ENCODE assay signal across 19 cellular contexts in the genomic region with DNA sequence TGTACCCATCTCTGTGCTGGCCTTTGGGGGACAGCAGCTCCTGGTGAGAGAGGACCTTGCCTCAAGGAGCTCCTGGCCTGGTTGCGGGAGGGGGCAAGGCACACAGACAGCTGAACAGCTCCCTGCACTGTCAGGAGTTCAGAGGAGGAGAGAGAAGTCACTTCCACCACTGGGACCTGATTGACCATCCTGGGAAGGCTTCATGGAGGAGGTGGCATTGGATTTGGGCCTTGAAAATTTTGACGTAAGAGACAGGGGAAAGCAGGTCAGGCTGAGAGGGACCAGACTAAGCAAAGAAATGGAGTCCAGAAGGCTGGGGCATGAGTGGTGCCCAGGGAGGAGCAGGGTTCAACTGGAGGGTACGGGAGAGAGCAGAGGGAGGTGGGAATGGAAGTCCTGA. TPM values are rescaled to one million over a fixed set of nuclear protein-coding genes. Genes with fewer than 3 reads are reported as not detected.
DNase-seq lines count a peak whose midpoint lies in the region; ATAC-seq and TF ChIP-seq lines count a peak whose summit lies in the region.
"Had no signal": no experiment of that assay in that cellular context is flagged by ENCODE, and none has a peak within 500 bp of the region (broad histone marks: within the 10 kb centered on the region; RNA-seq: fewer than 3 reads in every experiment).

No MANE protein-coding gene starts in this region.

- H3K4me3 Mint-ChIP-seq in WTC11 = no peak overlapping the region
- no peak overlapping the region for H3K4me3 Mint-ChIP-seq in neural crest cell
- H3K4me3 Mint-ChIP-seq in progenitor cell of endocrine pancreas (ENCODE audit: low read depth) = no peak overlapping the region
- H3K4me3 Mint-ChIP-seq: CD4-positive, CD25-positive, alpha-beta regulatory T cell; HFFc6 had no signal

- WGBS in right cardiac atrium = 94% methylated on average over 3 of the region's 3 CpGs

- peaks cover 25% of the 10 kb centered on the region for H3K4me1 Mint-ChIP-seq in WTC11
- peaks cover 60% of the 10 kb centered on the region for H3K4me1 Mint-ChIP-seq in neural crest cell
- H3K4me1 Mint-ChIP-seq in progenitor cell of endocrine pancreas (ENCODE audit: low read depth) = peaks cover 40% of the 10 kb centered on the region
- H3K4me1 Mint-ChIP-seq: CD4-positive, CD25-positive, alpha-beta regulatory T cell had no signal

- TF ChIP-seq CTCF in cardiac muscle cell (IDR thresholded peaks at IDR 0.05; ENCODE audit: low read depth, low read length) (no peak), WTC11 (IDR thresholded peaks at IDR 0.05) (no peak), neural crest cell (conservative IDR thresholded peaks at IDR 0.05) (no peak), progenitor cell of endocrine pancreas (IDR thresholded peaks at IDR 0.05; ENCODE audit: unreplicated experiment) (no peak)

- no peaks in the 10 kb centered on the region for H3K27me3 ChIP-seq in cardiac muscle cell
- H3K27me3 ChIP-seq in right cardiac atrium (ENCODE audit: control insufficient read depth, insufficient read depth) = no peaks in the 10 kb centered on the region
- H3K27me3 ChIP-seq in H7 (ENCODE audit: control insufficient read depth, insufficient read depth, low read length) = no peaks in the 10 kb centered on the region
- H3K27me3 ChIP-seq: BLaER1 treated with 17β-estradiol and CSF1 and Interleukin-3, amounts not matched to agents 10 nM and 100 nM had no signal

- H3K9me3 Mint-ChIP-seq in WTC11 (no peaks in the 10 kb centered on the region), neural crest cell (no peaks in the 10 kb centered on the region), progenitor cell of endocrine pancreas (ENCODE audit: low read depth) (no peaks in the 10 kb centered on the region)
- H3K9me3 Mint-ChIP-seq: CD4-positive, CD25-positive, alpha-beta regulatory T cell; HFFc6 had no signal

- no peak overlapping the region for H3K4me3 ChIP-seq in cardiac muscle cell
- H3K4me3 ChIP-seq in right cardiac atrium (ENCODE audit: low read length) = no peak overlapping the region
- H3K4me3 ChIP-seq in H7 (ENCODE audit: insufficient read depth, low read depth, low read length) = no peak overlapping the region
- H3K4me3 ChIP-seq: BLaER1 treated with 17β-estradiol and CSF1 and Interleukin-3, amounts not matched to agents 10 nM and 100 nM had no signal

- ATAC-seq in right cardiac atrium = no peak
- ATAC-seq in WTC11 = no peak
- ATAC-seq in GM18502 (IDR thresholded peaks at IDR 0.05; ENCODE audit: poor library complexity, unreplicated experiment) = no peak

- intact Hi-C loops in right cardiac atrium (cut with DNase I) = loop anchor here in 1 of 4 donors (10.0 kb wide), 1 partner anchor 54 kb away; no protein-coding TSS in a partner anchor

- H3K36me3 Mint-ChIP-seq in WTC11 (no peaks in the 10 kb centered on the region), neural crest cell (ENCODE audit: low read depth) (no peaks in the 10 kb centered on the region), progenitor cell of endocrine pancreas (ENCODE audit: insufficient read depth) (no peaks in the 10 kb centered on the region)
- H3K36me3 Mint-ChIP-seq: CD4-positive, CD25-positive, alpha-beta regulatory T cell had no signal

- CTCF ChIA-PET in WTC11 (lab: Charles Lee) = interaction anchor here (0.6 to 3.1 kb wide), 6 partner anchors 9 to 104 kb away, joined by 5 to 29 read pairs (median 10); no protein-coding TSS in a partner anchor

- POLR2A ChIA-PET in WTC11 (lab: Charles Lee) = no interaction called here

- H3K27me3 Mint-ChIP-seq in WTC11 (ENCODE audit: low read depth) (no peaks in the 10 kb centered on the region), neural crest cell (ENCODE audit: low read depth) (peaks cover 5% of the 10 kb centered on the region), progenitor cell of endocrine pancreas (no peaks in the 10 kb centered on the region)

- H3K4me1 ChIP-seq in cardiac muscle cell (ENCODE audit: low read depth) (peaks cover 35% of the 10 kb centered on the region), right cardiac atrium (ENCODE audit: control insufficient read depth, insufficient read depth, low read length) (peaks cover 5% of the 10 kb centered on the region)

- H3K27ac ChIP-seq in cardiac muscle cell (peak overlapping the region; percentile 41), right cardiac atrium (ENCODE audit: low read length) (no peak overlapping the region)
- H3K27ac ChIP-seq: 22Rv1, HL-60 had no signal

- no peaks in the 10 kb centered on the region for H3K9me3 ChIP-seq in cardiac muscle cell (ENCODE audit: low read depth)
- no peaks in the 10 kb centered on the region for H3K9me3 ChIP-seq in right cardiac atrium (ENCODE audit: control insufficient read depth, low read length)
- H3K9me3 ChIP-seq: BLaER1 treated with 17β-estradiol and CSF1 and Interleukin-3, amounts not matched to agents 10 nM and 100 nM had no signal

- H3K36me3 ChIP-seq in cardiac muscle cell (no peaks in the 10 kb centered on the region), H7 (replicated peaks; ENCODE audit: control insufficient read depth, insufficient read depth, low read length) (no peaks in the 10 kb centered on the region)
- H3K36me3 ChIP-seq: BLaER1 treated with 17β-estradiol and CSF1 and Interleukin-3, amounts not matched to agents 10 nM and 100 nM had no signal

- no peak for DNase-seq in cardiac muscle cell (ENCODE audit: low read depth in 1 of 2, low spot score in 1 of 2)
- no peak for DNase-seq in right cardiac atrium
- no peak for DNase-seq in WTC11 (ENCODE audit: low spot score)
- DNase-seq in neural crest cell (ENCODE audit: low read depth, low spot score) = no peak
- no peak for DNase-seq in progenitor cell of endocrine pancreas (ENCODE audit: low spot score, unreplicated experiment)
- DNase-seq in MV-4-11 (lab: John Stamatoyannopoulos, UW) = no peak
- DNase-seq in H7 = no peak
- DNase-seq: AML-193; CD4-positive, CD25-positive, alpha-beta regulatory T cell; DMS53; GF-D8; GOT3; HCEC 1CT; HFFc6; KG1 had no signal

- H3K27ac Mint-ChIP-seq in WTC11 (peak overlapping the region; percentile 12; the same call in 1 of the 2 replicates), neural crest cell (ENCODE audit: unreplicated experiment) (peak overlapping the region; percentile 79), progenitor cell of endocrine pancreas (peak overlapping the region; percentile 35)
- H3K27ac Mint-ChIP-seq: CD4-positive, CD25-positive, alpha-beta regulatory T cell; HFFc6 had no signal

TF ChIP-seq in WTC11, 78 proteins besides CTCF, POLR2A, EP300 and RAD21 (continues in another document):
- no peak for TF ChIP-seq KAT7 (CRISPR knock-in tag; IDR thresholded peaks at IDR 0.05; ENCODE audit: borderline replicate concordance)
- no peak for TF ChIP-seq GRHL2 (CRISPR knock-in tag; IDR thresholded peaks at IDR 0.05; ENCODE audit: insufficient replicate concordance, severe bottlenecking)
- no peak for TF ChIP-seq ATF1 (CRISPR knock-in tag; IDR thresholded peaks at IDR 0.05)
- TF ChIP-seq, protein P1, sequence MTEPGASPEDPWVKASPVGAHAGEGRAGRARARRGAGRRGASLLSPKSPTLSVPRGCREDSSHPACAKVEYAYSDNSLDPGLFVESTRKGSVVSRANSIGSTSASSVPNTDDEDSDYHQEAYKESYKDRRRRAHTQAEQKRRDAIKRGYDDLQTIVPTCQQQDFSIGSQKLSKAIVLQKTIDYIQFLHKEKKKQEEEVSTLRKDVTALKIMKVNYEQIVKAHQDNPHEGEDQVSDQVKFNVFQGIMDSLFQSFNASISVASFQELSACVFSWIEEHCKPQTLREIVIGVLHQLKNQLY (CRISPR knock-in tag; IDR thresholded peaks at IDR 0.05) = no peak
- TF ChIP-seq, protein P2, sequence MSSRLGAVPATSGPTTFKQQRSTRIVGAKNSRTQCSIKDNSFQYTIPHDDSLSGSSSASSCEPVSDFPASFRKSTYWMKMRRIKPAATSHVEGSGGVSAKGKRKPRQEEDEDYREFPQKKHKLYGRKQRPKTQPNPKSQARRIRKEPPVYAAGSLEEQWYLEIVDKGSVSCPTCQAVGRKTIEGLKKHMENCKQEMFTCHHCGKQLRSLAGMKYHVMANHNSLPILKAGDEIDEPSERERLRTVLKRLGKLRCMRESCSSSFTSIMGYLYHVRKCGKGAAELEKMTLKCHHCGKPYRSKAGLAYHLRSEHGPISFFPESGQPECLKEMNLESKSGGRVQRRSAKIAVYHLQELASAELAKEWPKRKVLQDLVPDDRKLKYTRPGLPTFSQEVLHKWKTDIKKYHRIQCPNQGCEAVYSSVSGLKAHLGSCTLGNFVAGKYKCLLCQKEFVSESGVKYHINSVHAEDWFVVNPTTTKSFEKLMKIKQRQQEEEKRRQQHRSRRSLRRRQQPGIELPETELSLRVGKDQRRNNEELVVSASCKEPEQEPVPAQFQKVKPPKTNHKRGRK (CRISPR knock-in tag; IDR thresholded peaks at IDR 0.05; ENCODE audit: borderline replicate concordance) = no peak
- no peak for TF ChIP-seq RORB (CRISPR knock-in tag; IDR thresholded peaks at IDR 0.05)
- no peak for TF ChIP-seq ZNF232 (CRISPR knock-in tag; IDR thresholded peaks at IDR 0.05)

RNA-seq across cellular contexts. Expression of a gene that starts 20.3 kb away (rescaled TPM):
- total RNA-seq in cardiac muscle cell (105 TPM in 2 replicates), right cardiac atrium (10 to 100 TPM; 41.7 to 55.0 (median 42.7) TPM), WTC11 (2021) (35.0 to 52.6 TPM (median 35.7 TPM) in 3 replicates), neural crest cell (46.4 and 48.3 TPM in 2 replicates), progenitor cell of endocrine pancreas (63.2 and 67.8 TPM in 2 replicates)
- polyA plus RNA-seq in cardiac muscle cell (25.7 and 31.7 TPM in 2 replicates), right cardiac atrium (25.5 TPM)
- total RNA-seq in H7 (2014; rRNA removed; shearing (Covaris generic)) = 24.1 and 34.6 TPM in 2 replicates
- total RNA-seq: CD4-positive, CD25-positive, alpha-beta regulatory T cell had no signal
- polyA plus RNA-seq: CD4-positive, CD25-positive, alpha-beta regulatory T cell had no signal

Comparison
In these comparisons a context has a peak if more than half of its experiments do, and no peak if none do; other contexts are left out.
1. H3K27ac Mint-ChIP-seq: peak in every context shown above with its lines; median percentile 79 in neural crest cell; 35 in progenitor cell of endocrine pancreas; 12 in WTC11.